Comparison of ENCODE assay signal across 16 cellular contexts in the genomic region with DNA sequence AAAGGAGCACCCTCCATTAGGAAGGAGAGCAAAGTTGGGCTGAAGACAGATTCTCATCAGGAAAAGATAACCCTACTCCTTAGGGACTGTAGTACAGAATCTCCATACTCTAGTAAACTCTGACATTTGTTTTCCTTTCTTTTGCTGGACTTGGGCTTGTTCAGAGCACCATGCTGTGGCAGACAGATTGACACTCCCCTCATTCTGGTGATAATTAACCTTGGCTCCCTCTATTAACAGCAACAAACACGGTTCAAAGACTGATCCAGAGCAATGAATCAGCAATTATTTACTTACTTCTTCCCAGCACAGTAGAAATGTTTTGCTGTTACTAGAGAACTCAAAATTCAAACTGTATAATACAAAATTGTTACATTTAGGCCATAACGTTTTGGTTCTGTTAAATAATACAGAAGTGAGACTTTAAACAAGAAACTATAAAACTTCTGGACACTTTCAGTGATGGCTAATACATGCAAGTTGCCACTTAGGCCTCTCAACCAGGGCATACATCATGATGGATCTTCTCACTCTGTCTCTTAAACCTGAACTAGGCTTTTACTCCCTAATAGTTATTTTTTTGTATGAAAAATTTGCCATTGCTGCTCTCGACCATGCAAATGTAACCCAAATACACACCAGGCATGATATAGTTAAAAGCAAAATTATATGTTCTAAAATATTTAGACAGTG.
DNase-seq lines count a peak whose midpoint lies in the region; FAIRE-seq and TF ChIP-seq lines count a peak whose summit lies in the region.
"Had no signal": no experiment of that assay in that cellular context is flagged by ENCODE, and none has a peak within 500 bp of the region (broad histone marks: within the 10 kb centered on the region; RNA-seq: fewer than 3 reads in every experiment).

No MANE protein-coding gene starts in this region.

- in situ Hi-C loops in mammary epithelial cell (cut with MboI; ENCODE audit: low sequenced_read_pairs in 2 of 2) = no loop called here

- no peaks in the 10 kb centered on the region for H3K27me3 ChIP-seq in mammary epithelial cell (ENCODE audit: insufficient read depth, low read length)
- H3K27me3 ChIP-seq in breast epithelium = no peaks in the 10 kb centered on the region
- H3K27me3 ChIP-seq in smooth muscle cell (ENCODE audit: low read depth) = no peaks in the 10 kb centered on the region
- H3K27me3 ChIP-seq: esophagus squamous epithelium, transverse colon had no signal

- DNase-seq in mammary epithelial cell = no peak
- DNase-seq in breast epithelium (ENCODE audit: low spot score in 2 of 2) = no peak
- DNase-seq in HuH-7 (ENCODE audit: low spot score) = peak; percentile 26
- no peak for DNase-seq in smooth muscle cell (lab: John Stamatoyannopoulos, UW; ENCODE audit: unreplicated experiment)
- DNase-seq in amniotic stem cell (lab: John Stamatoyannopoulos, UW) = no peak
- DNase-seq in COLO829 (ENCODE audit: low spot score) = no peak
- DNase-seq in NCI-H1417 treated with DMSO at 0.1 percent for 48 hours (lab: John Stamatoyannopoulos, UW) = no peak
- DNase-seq: activated T-cell treated with anti-CD3 and anti-CD28 coated beads, Interleukin-2, amount 50 U/mL, for 1 hour; esophagus squamous epithelium; NCI-H2227 treated with DMSO at 0.1 percent for 48 hours; PC-3; psoas muscle; SW 1271; transverse colon had no signal

- H3K9me3 ChIP-seq in mammary epithelial cell (replicated peaks; ENCODE audit: insufficient read depth, low read length) = no peaks in the 10 kb centered on the region
- no peaks in the 10 kb centered on the region for H3K9me3 ChIP-seq in breast epithelium
- H3K9me3 ChIP-seq in smooth muscle cell (replicated peaks; ENCODE audit: low read depth) = no peaks in the 10 kb centered on the region
- H3K9me3 ChIP-seq: esophagus squamous epithelium, psoas muscle, transverse colon had no signal

- H3K4me2 ChIP-seq in mammary epithelial cell (ENCODE audit: insufficient read depth, low read depth, low read length) (no peak overlapping the region), smooth muscle cell (no peak overlapping the region)

- no peak for TF ChIP-seq CTCF in mammary epithelial cell (conservative IDR thresholded peaks at IDR 0.05 in 1 of 2, IDR thresholded peaks at IDR 0.05 in 1 of 2; ENCODE audit: extremely low read depth in 1 of 2, insufficient read depth in 1 of 2, low read depth in 1 of 2, low read length in 2 of 2)
- TF ChIP-seq CTCF in breast epithelium (IDR thresholded peaks at IDR 0.05) = no peak
- TF ChIP-seq CTCF in smooth muscle cell (IDR thresholded peaks at IDR 0.05; ENCODE audit: borderline replicate concordance, insufficient read depth, poor library complexity, severe bottlenecking) = no peak

- intact Hi-C loops in mammary epithelial cell (cut with micrococcal nuclease) = no loop called here
- intact Hi-C loops in breast epithelium (cut with DNase I; ENCODE audit: low total_unique reads) = no loop called here

- BruUV-seq in mammary epithelial cell (replicated peaks; lab: Mats Ljungman, UMichigan) = no TSS peak

- no peak overlapping the region for H3K4me3 ChIP-seq in mammary epithelial cell (replicated peaks in 1 of 3; ENCODE audit: insufficient read depth in 1 of 3, low read depth in 2 of 3, low read length in 3 of 3)
- no peak overlapping the region for H3K4me3 ChIP-seq in breast epithelium
- H3K4me3 ChIP-seq in smooth muscle cell = no peak overlapping the region
- H3K4me3 ChIP-seq: esophagus squamous epithelium, psoas muscle, transverse colon had no signal

- H3K79me2 ChIP-seq in mammary epithelial cell (ENCODE audit: insufficient read depth, low read length) (no peaks in the 10 kb centered on the region), smooth muscle cell (ENCODE audit: low read depth) (no peaks in the 10 kb centered on the region)

- H4K20me1 ChIP-seq in mammary epithelial cell (ENCODE audit: insufficient read depth, low read length) (no peaks in the 10 kb centered on the region), smooth muscle cell (ENCODE audit: low read depth) (no peaks in the 10 kb centered on the region)

- CTCF ChIA-PET in mammary epithelial cell (lab: Charles Lee; ENCODE audit: low non-redundant PET) = no interaction called here

- no peaks in the 10 kb centered on the region for H3F3A ChIP-seq in smooth muscle cell (ENCODE audit: low read depth)

- H3K9ac ChIP-seq in mammary epithelial cell (ENCODE audit: insufficient read depth, low read length) (no peak overlapping the region), smooth muscle cell (ENCODE audit: low read depth) (no peak overlapping the region)

- peak overlapping the region; percentile 4 for H2AFZ ChIP-seq in mammary epithelial cell (ENCODE audit: low read depth, low read length)
- peak overlapping the region; percentile 44 for H2AFZ ChIP-seq in smooth muscle cell (ENCODE audit: low read depth)

- H3K36me3 ChIP-seq in mammary epithelial cell (ENCODE audit: insufficient read depth, low read length) (no peaks in the 10 kb centered on the region), breast epithelium (no peaks in the 10 kb centered on the region), smooth muscle cell (ENCODE audit: low read depth) (no peaks in the 10 kb centered on the region)
- H3K36me3 ChIP-seq: esophagus squamous epithelium, transverse colon had no signal

- no peak for TF ChIP-seq POLR2A in breast epithelium (IDR thresholded peaks at IDR 0.05)

- H3K27ac ChIP-seq in mammary epithelial cell (ENCODE audit: insufficient read depth, low read depth, low read length) (no peak overlapping the region), breast epithelium (no peak overlapping the region), smooth muscle cell (ENCODE audit: low read depth) (no peak overlapping the region)
- H3K27ac ChIP-seq: esophagus squamous epithelium, psoas muscle, transverse colon had no signal

- dilution Hi-C loops in mammary epithelial cell (cut with HindIII; ENCODE audit: low sequenced_read_pairs) = no loop called here

- H3K4me1 ChIP-seq in mammary epithelial cell (ENCODE audit: insufficient read depth, low read length) (peaks cover 8% of the 10 kb centered on the region), breast epithelium (no peaks in the 10 kb centered on the region), smooth muscle cell (ENCODE audit: low read depth) (peaks cover 17% of the 10 kb centered on the region)
- H3K4me1 ChIP-seq: esophagus squamous epithelium, psoas muscle, transverse colon had no signal

- 51% methylated on average over 3 of the region's 3 CpGs for WGBS in mammary epithelial cell (ENCODE audit: low coverage, missing lambda C conversion rate)
- WGBS in smooth muscle cell (ENCODE audit: low lambda C conversion rate) = 28% methylated on average over 3 of the region's 3 CpGs

- peak; percentile 85 for FAIRE-seq in islet of Langerhans (lab: Jason Lieb, UNC)
- FAIRE-seq: colon had no signal
